Comparison of ENCODE assay signal across 28 cellular contexts in genomic region chr14:21194597-21194996, GRCh38. TPM values are rescaled to one million over a fixed set of nuclear protein-coding genes. Genes with fewer than 3 reads are reported as not detected.
"Had no signal": no experiment of that assay in that cellular context is flagged by ENCODE, and none has a peak within 500 bp of the region (broad histone marks: within the 10 kb centered on the region; RNA-seq: fewer than 3 reads in every experiment).

No MANE protein-coding gene starts in this region.

- H3K27ac ChIP-seq: esophagus squamous epithelium, gastrocnemius medialis, left ventricle myocardium inferior, pancreas, psoas muscle, stomach, transverse colon had no signal

- FAIRE-seq: pancreas, urothelium cell line had no signal

- H3K36me3 ChIP-seq: esophagus squamous epithelium, gastrocnemius medialis, left ventricle myocardium inferior, pancreas, stomach, transverse colon had no signal

- H3K4me3 Mint-ChIP-seq: activated naive CD8-positive, alpha-beta T cell treated with anti-CD3 and anti-CD28 coated beads for 36 hours; endodermal cell; nephron had no signal

- H3K27ac Mint-ChIP-seq: activated naive CD8-positive, alpha-beta T cell treated with anti-CD3 and anti-CD28 coated beads for 36 hours; endodermal cell; nephron had no signal

- H3K27me3 Mint-ChIP-seq: activated naive CD8-positive, alpha-beta T cell treated with anti-CD3 and anti-CD28 coated beads for 36 hours had no signal

- H3K27me3 ChIP-seq: gastrocnemius medialis, pancreas, stomach, transverse colon had no signal

- DNase-seq: activated CD4-positive, alpha-beta T cell treated with anti-CD3 and anti-CD28 coated beads for 1 hour; activated CD4-positive, alpha-beta T cell treated with anti-CD3 and anti-CD28 coated beads, Interleukin-2, amount 50 U/mL, for 1 hour; activated CD8-positive, alpha-beta memory T cell treated with anti-CD3 and anti-CD28 coated beads for 24 hours; activated CD8-positive, alpha-beta memory T cell treated with anti-CD3 and anti-CD28 coated beads, Interleukin-2, amount 50 U/mL, for 4 hours; activated effector memory CD4-positive, alpha-beta T cell treated with anti-CD3 and anti-CD28 coated beads, Interleukin-2, amount 50 U/mL, for 16 hours; activated naive CD8-positive, alpha-beta T cell treated with anti-CD3 and anti-CD28 coated beads for 36 hours; amniotic stem cell; cortex of kidney; esophagus squamous epithelium; gastrocnemius medialis; hippocampal formation; left ventricle myocardium inferior; midbrain; pancreas; psoas muscle; right cardiac atrium; stimulated activated CD4-positive, alpha-beta T cell treated with anti-CD3 and anti-CD28 coated beads, Interleukin-12 subunit alpha, Interleukin-12 subunit beta, amount 100 ng/mL, for 4 hours; stimulated activated CD4-positive, alpha-beta T cell treated with anti-CD3 and anti-CD28 coated beads, Interleukin-4, amount 100 ng/mL, for 4 hours; stomach; SW 1271; transverse colon had no signal

- ATAC-seq: gastrocnemius medialis, pancreas, psoas muscle, right cardiac atrium had no signal

- H3K9me3 ChIP-seq: esophagus squamous epithelium, gastrocnemius medialis, pancreas, transverse colon had no signal

- H3K4me1 Mint-ChIP-seq: nephron had no signal

- H3K4me1 ChIP-seq: pancreas had no signal

- H3K4me3 ChIP-seq: esophagus squamous epithelium, gastrocnemius medialis, left ventricle myocardium inferior, pancreas, psoas muscle, stomach, transverse colon had no signal

- H3K9me3 Mint-ChIP-seq: activated naive CD8-positive, alpha-beta T cell treated with anti-CD3 and anti-CD28 coated beads for 36 hours; endodermal cell had no signal

RNA-seq across cellular contexts. Expression of gene OR5AU1, which starts 38.7 kb away (rescaled TPM):
- total RNA-seq: activated naive CD8-positive, alpha-beta T cell treated with anti-CD3 and anti-CD28 coated beads for 36 hours; cerebellum; endodermal cell; esophagus squamous epithelium; gastrocnemius medialis; left ventricle myocardium inferior; lung microvascular endothelial cell; pancreas; right cardiac atrium; skeletal muscle tissue; temporal lobe; transverse colon had no signal
- polyA plus RNA-seq: pancreas, psoas muscle, right cardiac atrium, stomach had no signal
